ENCODE assay signal across 18 cellular contexts in genomic region chr6:25331085-25331685, GRCh38. TPM values are rescaled to one million over a fixed set of nuclear protein-coding genes. Genes with fewer than 3 reads are reported as not detected.
DNase-seq lines count a peak whose midpoint lies in the region; ATAC-seq and TF ChIP-seq lines count a peak whose summit lies in the region.
"Had no signal": no experiment of that assay in that cellular context is flagged by ENCODE, and none has a peak within 500 bp of the region (broad histone marks: within the 10 kb centered on the region; RNA-seq: fewer than 3 reads in every experiment).

No MANE protein-coding gene starts in this region.

- no peak overlapping the region for H3K27ac ChIP-seq in neural progenitor cell
- H3K27ac ChIP-seq: cardiac muscle cell, gastroesophageal sphincter, HL-60 had no signal

- no peak overlapping the region for H2AFZ ChIP-seq in neural progenitor cell (replicated peaks)

- H3F3A ChIP-seq in neural progenitor cell (ENCODE audit: low read depth), result no peaks in the 10 kb centered on the region

- no peak overlapping the region for H3K4me3 Mint-ChIP-seq in neural progenitor cell
- H3K4me3 Mint-ChIP-seq: activated CD4-positive, alpha-beta memory T cell treated with anti-CD3 and anti-CD28 coated beads for 36 hours; effector memory CD8-positive, alpha-beta T cell; nephron had no signal

- no peaks in the 10 kb centered on the region for H4K20me1 ChIP-seq in neural progenitor cell (ENCODE audit: low read depth)

- DNase-seq in left cardiac atrium (peak; percentile 29), Right ventricle myocardium inferior (ENCODE audit: missing footprints) (no peak), NCI-H69 (lab: John Stamatoyannopoulos, UW) (peak; percentile 89), fibroblast of mammary gland (ENCODE audit: low read depth) (peak; percentile 78), stromal cell of bone marrow (ENCODE audit: low read depth) (peak; percentile 36), neural progenitor cell (ENCODE audit: low spot score) (no peak), NCI-H2081 treated with DMSO at 0.1 percent for 48 hours (lab: John Stamatoyannopoulos, UW) (no peak)
- DNase-seq: activated CD4-positive, alpha-beta memory T cell treated with anti-CD3 and anti-CD28 coated beads for 36 hours; AML-193; effector memory CD8-positive, alpha-beta T cell; NCI-H187; stimulated activated CD4-positive, alpha-beta T cell treated with anti-CD3 and anti-CD28 coated beads, Interleukin-1b, Interleukin-23, amount 100 ng/mL, for 48 hours had no signal

- H3K4me3 ChIP-seq in fibroblast of mammary gland (ENCODE audit: control insufficient read depth, low read depth, low read length), result no peak overlapping the region
- no peak overlapping the region for H3K4me3 ChIP-seq in neural progenitor cell
- H3K4me3 ChIP-seq: cardiac muscle cell, gastroesophageal sphincter, lung had no signal

- H3K9me3 Mint-ChIP-seq in neural progenitor cell, result no peaks in the 10 kb centered on the region
- H3K9me3 Mint-ChIP-seq: activated CD4-positive, alpha-beta memory T cell treated with anti-CD3 and anti-CD28 coated beads for 36 hours; effector memory CD8-positive, alpha-beta T cell; nephron had no signal

- H3K79me2 ChIP-seq in neural progenitor cell (ENCODE audit: low read depth), result peaks cover 12% of the 10 kb centered on the region

- no peak overlapping the region for H3K9ac ChIP-seq in neural progenitor cell

- H3K4me1 Mint-ChIP-seq in neural progenitor cell, result peaks cover 31% of the 10 kb centered on the region

- no peaks in the 10 kb centered on the region for H3K9me3 ChIP-seq in neural progenitor cell (ENCODE audit: low read depth)
- H3K9me3 ChIP-seq: gastroesophageal sphincter had no signal

- no peaks in the 10 kb centered on the region for H3K36me3 ChIP-seq in neural progenitor cell
- H3K36me3 ChIP-seq: cardiac muscle cell, gastroesophageal sphincter had no signal

- H3K4me2 ChIP-seq in neural progenitor cell, result no peak overlapping the region

- H3K36me3 Mint-ChIP-seq in neural progenitor cell, result no peaks in the 10 kb centered on the region
- H3K36me3 Mint-ChIP-seq: activated CD4-positive, alpha-beta memory T cell treated with anti-CD3 and anti-CD28 coated beads for 36 hours had no signal

- intact Hi-C loops in left cardiac atrium (cut with DNase I) (no loop called here), Right ventricle myocardium inferior (cut with DNase I) (no loop called here)

- H3K27ac Mint-ChIP-seq in neural progenitor cell, result no peak overlapping the region
- H3K27ac Mint-ChIP-seq: activated CD4-positive, alpha-beta memory T cell treated with anti-CD3 and anti-CD28 coated beads for 36 hours; effector memory CD8-positive, alpha-beta T cell; nephron had no signal

- TF ChIP-seq CTCF in fibroblast of mammary gland (conservative IDR thresholded peaks at IDR 0.05; ENCODE audit: control insufficient read depth, insufficient read depth, low read depth, low read length) (no peak), neural progenitor cell (IDR thresholded peaks at IDR 0.05) (no peak)

- no peaks in the 10 kb centered on the region for H3K27me3 ChIP-seq in neural progenitor cell
- H3K27me3 ChIP-seq: cardiac muscle cell, gastroesophageal sphincter had no signal

- peak in 1 of 2 donors; percentile 23 for ATAC-seq in left cardiac atrium
- ATAC-seq in Right ventricle myocardium inferior, result no peak
- no peak for ATAC-seq in HG03175 (IDR thresholded peaks at IDR 0.05; ENCODE audit: unreplicated experiment)
- ATAC-seq: effector memory CD8-positive, alpha-beta T cell; gastroesophageal sphincter had no signal

- no peaks in the 10 kb centered on the region for H3K27me3 Mint-ChIP-seq in neural progenitor cell (ENCODE audit: insufficient read depth, low read depth)

- H3K4me1 ChIP-seq in neural progenitor cell, result peaks cover 18% of the 10 kb centered on the region

RNA-seq across cellular contexts. Expression of gene CARMIL1, which starts 52.0 kb away (rescaled TPM):
- total RNA-seq in left cardiac atrium (10 to 100 TPM; 10.8 to 11.3 TPM), Right ventricle myocardium inferior (5.4 TPM), neural progenitor cell (ENCODE audit: low replicate concordance) (11.0 and 13.3 TPM in 2 replicates)

Comparison
In these comparisons a context has a peak if more than half of its experiments do, and no peak if none do; other contexts are left out.
1. DNase-seq: peak in left cardiac atrium (single experiment), NCI-H69 (single experiment), fibroblast of mammary gland (single experiment) and stromal cell of bone marrow (single experiment); none in Right ventricle myocardium inferior (single experiment), neural progenitor cell (single experiment) and NCI-H2081 treated with DMSO at 0.1 percent for 48 hours (single experiment).